ENCODE assay signal across 1 cellular context in the genomic region with DNA sequence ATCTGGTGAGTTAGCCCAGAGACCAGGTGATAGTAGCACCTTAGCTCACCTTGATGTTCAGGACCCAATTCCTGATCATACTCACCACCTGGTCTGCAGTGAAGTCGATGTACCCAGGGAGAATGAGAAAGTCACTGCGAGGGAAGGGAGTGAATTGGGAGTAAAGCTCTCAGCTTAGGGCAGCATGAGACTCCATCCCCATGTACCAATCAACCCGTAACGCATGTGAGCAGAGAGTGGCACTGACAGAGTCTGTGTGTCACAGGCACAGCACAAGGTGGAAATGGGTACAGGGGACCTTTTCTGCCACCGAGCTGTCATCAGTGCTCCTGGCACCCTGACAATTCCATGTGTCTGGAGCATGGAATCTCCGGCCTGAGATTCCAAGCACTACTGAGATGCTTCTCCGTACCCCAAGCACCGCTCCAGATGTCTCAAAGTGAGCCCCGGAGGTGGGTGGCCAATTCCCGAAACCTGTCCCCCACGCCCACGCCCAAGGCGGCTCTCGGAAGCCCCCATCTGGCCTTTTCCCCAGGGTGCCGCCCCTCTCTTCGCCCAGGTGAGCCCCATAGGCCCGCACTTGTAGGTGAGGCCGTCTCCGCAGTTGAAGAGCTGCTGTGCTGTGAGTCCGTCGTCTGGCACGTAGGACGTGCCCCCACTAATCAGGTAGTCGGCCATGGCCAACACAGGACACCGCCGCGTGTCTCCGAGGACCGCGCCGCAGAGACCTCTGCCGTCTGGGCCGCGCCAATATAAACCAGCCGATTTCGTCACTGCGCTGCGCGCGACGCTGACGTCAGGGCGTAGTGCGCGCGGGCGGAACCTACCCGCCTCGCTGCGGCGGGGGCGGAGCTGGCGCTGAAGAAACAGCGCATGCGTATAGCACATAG.
TF ChIP-seq lines count a peak whose summit lies in the region.

TSS of gene IMPDH2 (minus strand) at position 726 of the 890 bp plus-strand sequence. CDS start at position 678, 48 bp downstream.

TF ChIP-seq in K562, 482 proteins besides CTCF, POLR2A, EP300 and RAD21 (continued from another document and continues in another):
- TF ChIP-seq ZNF318 (IDR thresholded peaks at IDR 0.05; ENCODE audit: borderline replicate concordance in 1 of 2, low read depth in 1 of 2) (no peak), KLF10 (CRISPR knock-in tag; IDR thresholded peaks at IDR 0.05) (no peak), ZNF785 (CRISPR knock-in tag; IDR thresholded peaks at IDR 0.05) (no peak), DIDO1 (tag; IDR thresholded peaks at IDR 0.05; ENCODE audit: low read depth) (no peak), CBFB (CRISPR knock-in tag; IDR thresholded peaks at IDR 0.05) (no peak), SOX6 (IDR thresholded peaks at IDR 0.05) (no peak), ZNF583 (CRISPR knock-in tag; IDR thresholded peaks at IDR 0.05) (no peak), PCBP2 (IDR thresholded peaks at IDR 0.05; ENCODE audit: low read depth, low read length, poor library complexity, severe bottlenecking) (no peak), DACH1 (IDR thresholded peaks at IDR 0.05; ENCODE audit: partially characterized antibody) (no peak), ZNF830 (CRISPR knock-in tag; IDR thresholded peaks at IDR 0.05) (0 out of 2 replicates have a peak, but pooled peaks have one; percentile 22), ZFX (CRISPR knock-in tag; IDR thresholded peaks at IDR 0.05) (peak; percentile 91), AFF4 (CRISPR knock-in tag; IDR thresholded peaks at IDR 0.05) (peak; percentile 87), ZNF3 (CRISPR knock-in tag; IDR thresholded peaks at IDR 0.05) (no peak), HLTF (IDR thresholded peaks at IDR 0.05) (no peak), SRSF7 (optimal IDR thresholded peaks at IDR 0.05; ENCODE audit: low read depth, low read length) (no peak), ZNF655 (CRISPR knock-in tag; IDR thresholded peaks at IDR 0.05) (no peak), ZNF707 (CRISPR knock-in tag; conservative IDR thresholded peaks at IDR 0.05) (no peak), ELK1 (CRISPR knock-in tag; IDR thresholded peaks at IDR 0.05) (no peak), PPARD (CRISPR knock-in tag; IDR thresholded peaks at IDR 0.05) (no peak), ARID3B (CRISPR knock-in tag; IDR thresholded peaks at IDR 0.05; ENCODE audit: borderline replicate concordance) (no peak), PCBP1 (IDR thresholded peaks at IDR 0.05; ENCODE audit: low read depth, low read length, poor library complexity, severe bottlenecking) (no peak), RFX1 (IDR thresholded peaks at IDR 0.05) (no peak), TCF3 (CRISPR knock-in tag; IDR thresholded peaks at IDR 0.05) (no peak; the same call in 1 of the 2 replicates), SNRNP70 (optimal IDR thresholded peaks at IDR 0.05; ENCODE audit: low read depth, low read length) (no peak), TCF7 (IDR thresholded peaks at IDR 0.05; ENCODE audit: borderline replicate concordance) (no peak), ZNF431 (CRISPR knock-in tag; IDR thresholded peaks at IDR 0.05) (no peak), STAT5A (IDR thresholded peaks at IDR 0.05; ENCODE audit: borderline replicate concordance, low read length) (peak; percentile 12; the same call in 1 of the 2 replicates), ATF1 (CRISPR knock-in tag; IDR thresholded peaks at IDR 0.05) (peak; percentile 82), ATF1 (tag; IDR thresholded peaks at IDR 0.05) (peak; percentile 97), SMARCB1 (IDR thresholded peaks at IDR 0.05; ENCODE audit: insufficient read length, low read depth) (no peak), JUNB (CRISPR knock-in tag; conservative IDR thresholded peaks at IDR 0.05) (no peak), ZNF239 (CRISPR knock-in tag; IDR thresholded peaks at IDR 0.05) (no peak), SP2 (IDR thresholded peaks at IDR 0.05; ENCODE audit: extremely low read depth, low read depth, low read length, poor library complexity, severe bottlenecking) (no peak)
- TF ChIP-seq, protein P1, sequence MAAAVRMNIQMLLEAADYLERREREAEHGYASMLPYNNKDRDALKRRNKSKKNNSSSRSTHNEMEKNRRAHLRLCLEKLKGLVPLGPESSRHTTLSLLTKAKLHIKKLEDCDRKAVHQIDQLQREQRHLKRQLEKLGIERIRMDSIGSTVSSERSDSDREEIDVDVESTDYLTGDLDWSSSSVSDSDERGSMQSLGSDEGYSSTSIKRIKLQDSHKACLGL (CRISPR knock-in tag; IDR thresholded peaks at IDR 0.05; ENCODE audit: borderline replicate concordance, poor library complexity, severe bottlenecking) = no peak
- TF ChIP-seq, protein P2, sequence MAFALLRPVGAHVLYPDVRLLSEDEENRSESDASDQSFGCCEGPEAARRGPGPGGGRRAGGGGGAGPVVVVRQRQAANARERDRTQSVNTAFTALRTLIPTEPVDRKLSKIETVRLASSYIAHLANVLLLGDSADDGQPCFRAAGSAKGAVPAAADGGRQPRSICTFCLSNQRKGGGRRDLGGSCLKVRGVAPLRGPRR (CRISPR knock-in tag; IDR thresholded peaks at IDR 0.05) = no peak
- TF ChIP-seq, protein P3, sequence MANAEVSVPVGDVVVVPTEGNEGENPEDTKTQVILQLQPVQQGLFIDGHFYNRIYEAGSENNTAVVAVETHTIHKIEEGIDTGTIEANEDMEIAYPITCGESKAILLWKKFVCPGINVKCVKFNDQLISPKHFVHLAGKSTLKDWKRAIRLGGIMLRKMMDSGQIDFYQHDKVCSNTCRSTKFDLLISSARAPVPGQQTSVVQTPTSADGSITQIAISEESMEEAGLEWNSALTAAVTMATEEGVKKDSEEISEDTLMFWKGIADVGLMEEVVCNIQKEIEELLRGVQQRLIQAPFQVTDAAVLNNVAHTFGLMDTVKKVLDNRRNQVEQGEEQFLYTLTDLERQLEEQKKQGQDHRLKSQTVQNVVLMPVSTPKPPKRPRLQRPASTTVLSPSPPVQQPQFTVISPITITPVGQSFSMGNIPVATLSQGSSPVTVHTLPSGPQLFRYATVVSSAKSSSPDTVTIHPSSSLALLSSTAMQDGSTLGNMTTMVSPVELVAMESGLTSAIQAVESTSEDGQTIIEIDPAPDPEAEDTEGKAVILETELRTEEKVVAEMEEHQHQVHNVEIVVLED (CRISPR knock-in tag; IDR thresholded peaks at IDR 0.05) = peak; percentile 98
- TF ChIP-seq, protein P4, sequence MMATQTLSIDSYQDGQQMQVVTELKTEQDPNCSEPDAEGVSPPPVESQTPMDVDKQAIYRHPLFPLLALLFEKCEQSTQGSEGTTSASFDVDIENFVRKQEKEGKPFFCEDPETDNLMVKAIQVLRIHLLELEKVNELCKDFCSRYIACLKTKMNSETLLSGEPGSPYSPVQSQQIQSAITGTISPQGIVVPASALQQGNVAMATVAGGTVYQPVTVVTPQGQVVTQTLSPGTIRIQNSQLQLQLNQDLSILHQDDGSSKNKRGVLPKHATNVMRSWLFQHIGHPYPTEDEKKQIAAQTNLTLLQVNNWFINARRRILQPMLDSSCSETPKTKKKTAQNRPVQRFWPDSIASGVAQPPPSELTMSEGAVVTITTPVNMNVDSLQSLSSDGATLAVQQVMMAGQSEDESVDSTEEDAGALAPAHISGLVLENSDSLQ (IDR thresholded peaks at IDR 0.05) = peak; percentile 54
